ENCODE assay signal across 2 cellular contexts in genomic region chr1:207458409-207458808, GRCh38.
TF ChIP-seq lines count a peak whose summit lies in the region.

No MANE protein-coding gene starts in this region.

TF ChIP-seq in HEK293, 187 proteins besides CTCF, POLR2A, EP300 and RAD21:
- peak; percentile 56 for TF ChIP-seq PRDM10 (tag by site-specific recombination; IDR thresholded peaks at IDR 0.05)
- no peak for TF ChIP-seq ZNF585B (tag by site-specific recombination; IDR thresholded peaks at IDR 0.05)

TF ChIP-seq in K562, 482 proteins besides CTCF, POLR2A, EP300 and RAD21:
- TF ChIP-seq WHSC1 (IDR thresholded peaks at IDR 0.05; ENCODE audit: low read length) = no peak
- no peak for TF ChIP-seq CBX5 (IDR thresholded peaks at IDR 0.05; ENCODE audit: borderline replicate concordance, low read depth)
- no peak for TF ChIP-seq PPARD (CRISPR knock-in tag; IDR thresholded peaks at IDR 0.05)
- no peak for TF ChIP-seq MAFG (tag; conservative IDR thresholded peaks at IDR 0.05)
- no peak for TF ChIP-seq KDM2B (CRISPR knock-in tag; IDR thresholded peaks at IDR 0.05)
- peak; percentile 31; the same call in 1 of the 2 replicates for TF ChIP-seq ZFX (CRISPR knock-in tag; IDR thresholded peaks at IDR 0.05)
- TF ChIP-seq ZNF143 (CRISPR knock-in tag; IDR thresholded peaks at IDR 0.05) = no peak
- no peak for TF ChIP-seq ZNF431 (CRISPR knock-in tag; IDR thresholded peaks at IDR 0.05)
- no peak for TF ChIP-seq CHAMP1 (IDR thresholded peaks at IDR 0.05)
